ENCODE assay signal across 1 cellular context in genomic region chr3:102530443-102531195, GRCh38.
TF ChIP-seq lines count a peak whose summit lies in the region.

No MANE protein-coding gene starts in this region.

TF ChIP-seq in SK-N-SH treated with all-trans-retinoic acid at 6 μM for 48 hours, 23 proteins besides CTCF, POLR2A, EP300 and RAD21 (continued from another document):
- no peak for TF ChIP-seq POU6F1 (CRISPR knock-in tag; IDR thresholded peaks at IDR 0.05; ENCODE audit: borderline replicate concordance, low read depth)
TF ChIP-seq in SK-N-SH treated with all-trans-retinoic acid at 6 μM for 48 hours: peak in this region for 0.
